ENCODE assay signal across 4 cellular contexts in the genomic region with DNA sequence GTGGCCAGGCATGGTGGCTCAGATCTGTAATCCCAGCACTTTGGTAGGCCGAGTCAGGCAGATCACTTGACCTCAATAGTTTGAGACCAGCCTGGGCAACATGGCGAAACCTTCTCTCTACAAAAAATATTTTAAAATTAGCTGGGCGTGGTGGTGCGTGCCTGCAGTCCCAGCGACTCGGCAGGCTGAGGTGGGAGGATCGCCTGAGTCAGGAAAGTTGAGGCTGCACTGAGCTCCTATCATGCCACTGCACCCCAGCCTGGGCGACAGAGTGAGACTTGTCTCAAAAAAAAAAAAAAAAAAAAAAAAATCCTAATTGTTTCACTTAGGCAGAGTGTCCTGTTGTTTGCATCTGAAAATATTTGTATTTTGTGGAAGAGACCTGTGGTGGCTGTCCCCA. TPM values are rescaled to one million over a fixed set of nuclear protein-coding genes. Genes with fewer than 3 reads are reported as not detected.
"Had no signal": no experiment of that assay in that cellular context is flagged by ENCODE, and none has a peak within 500 bp of the region (broad histone marks: within the 10 kb centered on the region; RNA-seq: fewer than 3 reads in every experiment).

No MANE protein-coding gene starts in this region.

RNA-seq across cellular contexts. Expression of a gene that starts 6.7 kb away (rescaled TPM):
- total RNA-seq: LHCN-M2, M059J, MCF 10A, NCI-H460 had no signal

RNA-seq across cellular contexts. Expression of a gene that starts 17.9 kb away (rescaled TPM):
- total RNA-seq: LHCN-M2, M059J, MCF 10A, NCI-H460 had no signal
